38 cellular contexts compared by ENCODE assay signal in the genomic region with DNA sequence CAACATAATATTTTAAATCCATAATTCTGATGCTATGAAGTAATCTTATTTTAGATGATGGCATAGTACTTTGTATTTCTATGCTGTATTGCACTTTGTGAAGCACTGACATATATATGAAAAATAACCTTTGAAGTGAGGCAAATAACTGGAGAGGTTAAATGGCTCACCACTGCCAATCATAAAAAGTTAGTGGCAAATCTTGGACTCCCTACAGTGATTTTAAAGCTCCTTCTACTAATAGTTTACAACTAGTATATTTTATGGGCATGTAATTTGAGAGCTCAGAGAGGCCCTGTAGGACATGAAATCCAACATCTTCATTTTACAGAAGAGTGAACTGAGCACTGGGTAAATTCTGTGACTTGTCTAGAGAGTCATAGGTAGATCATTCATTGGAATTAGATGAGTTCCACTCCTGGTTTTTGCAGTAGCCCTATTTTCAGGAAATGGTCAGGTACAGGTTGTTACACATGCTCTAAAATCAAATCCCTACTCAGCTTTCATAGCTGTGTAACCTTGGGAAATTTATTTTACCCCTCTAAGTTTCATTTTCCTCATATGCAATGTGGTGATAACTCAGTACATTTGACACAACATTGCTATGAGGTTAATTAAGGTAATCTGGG. TPM values are rescaled to one million over a fixed set of nuclear protein-coding genes. Genes with fewer than 3 reads are reported as not detected.
"Had no signal": no experiment of that assay in that cellular context is flagged by ENCODE, and none has a peak within 500 bp of the region (broad histone marks: within the 10 kb centered on the region; RNA-seq: fewer than 3 reads in every experiment).

No MANE protein-coding gene starts in this region.

- H3K4me3 Mint-ChIP-seq: dendritic cell treated with granulocyte-macrophage colony-stimulating factor and Interleukin-4, amounts not matched to agents 40 ng/mL and 50 ng/mL, for 4 days; memory B cell; mesothelial cell of epicardium; naive B cell; natural killer cell treated with Interleukin-12 subunit alpha and Interleukin-12 subunit beta and Interleukin-15 and Interleukin-18, amount 100 ng/mL, for 72 hours; neural crest cell; stimulated activated memory B cell treated with anti-CD40 and anti-IgM and Interleukin-4, amounts not matched to agents 10 μg/mL and 1 μg/mL and 100 μg/mL, for 72 hours had no signal

- ATAC-seq: foreskin keratinocyte; gastroesophageal sphincter; heart left ventricle; left cardiac atrium; left ventricle myocardium superior; mucosa of descending colon; natural killer cell treated with Interleukin-12 subunit alpha and Interleukin-12 subunit beta and Interleukin-15 and Interleukin-18, amount 100 ng/mL, for 72 hours; psoas muscle; right cardiac atrium; stimulated activated memory B cell treated with anti-CD40 and anti-IgM and Interleukin-4, amounts not matched to agents 10 μg/mL and 1 μg/mL and 100 μg/mL, for 72 hours; stimulated activated naive CD8-positive, alpha-beta T cell treated with anti-CD3 and anti-CD28 coated beads, Interleukin-15, Interleukin-2, amounts not matched to agents 100 U/mL and 50 U/mL, for 24 hours had no signal

- FAIRE-seq: colon, endothelial cell of umbilical vein had no signal

- H3K9me3 ChIP-seq: esophagus muscularis mucosa, gastroesophageal sphincter, heart left ventricle, mucosa of descending colon, neutrophil, psoas muscle, spleen, testis, tibial artery, upper lobe of left lung, uterus had no signal

- H3K36me3 ChIP-seq: esophagus muscularis mucosa, gastroesophageal sphincter, heart left ventricle, neutrophil, spleen, tibial artery, upper lobe of left lung, uterus had no signal

- H3K27ac Mint-ChIP-seq: dendritic cell treated with granulocyte-macrophage colony-stimulating factor and Interleukin-4, amounts not matched to agents 40 ng/mL and 50 ng/mL, for 4 days; memory B cell; mesothelial cell of epicardium; naive B cell; natural killer cell treated with Interleukin-12 subunit alpha and Interleukin-12 subunit beta and Interleukin-15 and Interleukin-18, amount 100 ng/mL, for 72 hours; stimulated activated memory B cell treated with anti-CD40 and anti-IgM and Interleukin-4, amounts not matched to agents 10 μg/mL and 1 μg/mL and 100 μg/mL, for 72 hours had no signal

- H3K4me1 Mint-ChIP-seq: memory B cell; naive B cell; stimulated activated memory B cell treated with anti-CD40 and anti-IgM and Interleukin-4, amounts not matched to agents 10 μg/mL and 1 μg/mL and 100 μg/mL, for 72 hours had no signal

- H3K36me3 Mint-ChIP-seq: memory B cell; mesothelial cell of epicardium; naive B cell; natural killer cell treated with Interleukin-12 subunit alpha and Interleukin-12 subunit beta and Interleukin-15 and Interleukin-18, amount 100 ng/mL, for 72 hours; stimulated activated memory B cell treated with anti-CD40 and anti-IgM and Interleukin-4, amounts not matched to agents 10 μg/mL and 1 μg/mL and 100 μg/mL, for 72 hours had no signal

- H3K4me3 ChIP-seq: esophagus muscularis mucosa, gastroesophageal sphincter, heart left ventricle, lung, mucosa of descending colon, psoas muscle, skin epidermis, spleen, testis, tibial artery, upper lobe of left lung, uterus had no signal

- H3K27me3 Mint-ChIP-seq: dendritic cell treated with granulocyte-macrophage colony-stimulating factor and Interleukin-4, amounts not matched to agents 40 ng/mL and 50 ng/mL, for 4 days; naive B cell; stimulated activated memory B cell treated with anti-CD40 and anti-IgM and Interleukin-4, amounts not matched to agents 10 μg/mL and 1 μg/mL and 100 μg/mL, for 72 hours had no signal

- H3K27me3 ChIP-seq: esophagus muscularis mucosa, foreskin keratinocyte, gastroesophageal sphincter, heart left ventricle, neutrophil, spleen, testis, tibial artery, upper lobe of left lung, uterus had no signal

- DNase-seq: effector CD8-positive, alpha-beta T cell; foreskin keratinocyte; heart left ventricle; hippocampal formation; left cardiac atrium; left ventricle myocardium superior; mucosa of descending colon; naive B cell; posterior cingulate gyrus; psoas muscle; right cardiac atrium; spleen; stimulated activated CD4-positive, alpha-beta T cell treated with anti-CD3 and anti-CD28 coated beads, Interleukin-4, amount 100 ng/mL, for 4 hours; stimulated activated naive CD8-positive, alpha-beta T cell treated with anti-CD3 and anti-CD28 coated beads, Interleukin-15, Interleukin-2, amounts not matched to agents 100 U/mL and 50 U/mL, for 24 hours; substantia nigra; testis; tibial artery; upper lobe of left lung; uterus had no signal

- H3K27ac ChIP-seq: esophagus muscularis mucosa, foreskin keratinocyte, gastroesophageal sphincter, heart left ventricle, neutrophil, psoas muscle, skin epidermis, spleen, testis, tibial artery, upper lobe of left lung, uterus had no signal

- H3K9me3 Mint-ChIP-seq: dendritic cell treated with granulocyte-macrophage colony-stimulating factor and Interleukin-4, amounts not matched to agents 40 ng/mL and 50 ng/mL, for 4 days; memory B cell; mesothelial cell of epicardium; neural crest cell; stimulated activated memory B cell treated with anti-CD40 and anti-IgM and Interleukin-4, amounts not matched to agents 10 μg/mL and 1 μg/mL and 100 μg/mL, for 72 hours had no signal

- H3K4me1 ChIP-seq: esophagus muscularis mucosa, foreskin keratinocyte, gastroesophageal sphincter, heart left ventricle, psoas muscle, testis, tibial artery, uterus had no signal

RNA-seq across cellular contexts. Expression of gene GC, which starts 0.8 kb away (rescaled TPM):
- total RNA-seq: cerebellum; endothelial cell of umbilical vein; epithelial cell of proximal tubule; fibroblast of lung; foreskin keratinocyte; kidney epithelial cell; left ventricle myocardium superior; mesothelial cell of epicardium; natural killer cell treated with Interleukin-12 subunit alpha and Interleukin-12 subunit beta and Interleukin-15 and Interleukin-18, amount 100 ng/mL, for 72 hours; neural crest cell; osteoblast; renal cortical epithelial cell; testis had no signal
- polyA plus RNA-seq: endothelial cell of umbilical vein, fibroblast of lung, foreskin keratinocyte, psoas muscle, spleen had no signal
